15 cellular contexts compared by ENCODE assay signal in the genomic region with DNA sequence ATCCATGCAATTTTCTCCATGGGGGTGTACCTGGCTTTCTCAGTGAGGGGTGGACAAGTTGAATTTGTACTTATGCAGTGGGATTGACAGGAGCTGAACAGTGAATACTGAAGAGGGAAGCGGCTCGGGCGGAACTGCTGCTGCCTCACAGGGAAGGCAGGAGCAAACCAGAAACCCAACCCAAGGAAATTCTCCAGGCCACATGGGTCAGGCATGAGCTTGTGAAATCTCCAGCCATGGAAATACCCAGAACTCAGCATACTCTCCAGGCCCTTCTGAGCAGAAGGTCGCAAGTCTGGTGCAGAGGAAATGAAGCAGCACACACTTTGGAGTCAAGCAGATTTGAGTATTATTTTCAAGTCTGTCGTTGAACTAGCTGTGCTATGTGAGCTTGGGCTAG. TPM values are rescaled to one million over a fixed set of nuclear protein-coding genes. Genes with fewer than 3 reads are reported as not detected.
DNase-seq lines count a peak whose midpoint lies in the region; ATAC-seq and TF ChIP-seq lines count a peak whose summit lies in the region.
"Had no signal": no experiment of that assay in that cellular context is flagged by ENCODE, and none has a peak within 500 bp of the region (broad histone marks: within the 10 kb centered on the region; RNA-seq: fewer than 3 reads in every experiment).

No MANE protein-coding gene starts in this region.

- CTCF ChIA-PET in IMR-90 (lab: Yijun Ruan, JAX), result no interaction called here

- no peak overlapping the region for H2BK5ac ChIP-seq in IMR-90 (ENCODE audit: low read depth, low read length, poor library complexity, severe bottlenecking)

- H3K27me3 ChIP-seq in IMR-90 (ENCODE audit: control insufficient read depth, insufficient read depth, low read length), result peaks cover 12% of the 10 kb centered on the region
- H3K27me3 ChIP-seq: BLaER1 treated with 17β-estradiol and CSF1 and Interleukin-3, amounts not matched to agents 10 nM and 100 nM; SJCRH30 had no signal

- intact Hi-C loops in IMR-90 (cut with micrococcal nuclease), result no loop called here
- intact Hi-C loops in sciatic nerve (cut with DNase I), result loop anchor here (10.0 kb wide), 1 partner anchor 1301 kb away; the partner anchor contains the start of genes KIAA1328 and TPGS2

- H3K9me3 ChIP-seq in IMR-90 (ENCODE audit: control insufficient read depth, insufficient read depth, low read length), result no peaks in the 10 kb centered on the region
- H3K9me3 ChIP-seq: BLaER1 treated with 17β-estradiol and CSF1 and Interleukin-3, amounts not matched to agents 10 nM and 100 nM; SJCRH30 had no signal

- peaks cover 8% of the 10 kb centered on the region; the same call in 1 of the 2 replicates for H3K4me1 ChIP-seq in IMR-90 (ENCODE audit: control insufficient read depth, insufficient read depth, low read length)
- H3K4me1 ChIP-seq: SJCRH30 had no signal

- H3K4me2 ChIP-seq in IMR-90 (ENCODE audit: low read depth, low read length), result no peak overlapping the region

- no peaks in the 10 kb centered on the region for H3K9me1 ChIP-seq in IMR-90 (ENCODE audit: insufficient read depth, low read length)

- no peak overlapping the region for H4K91ac ChIP-seq in IMR-90 (ENCODE audit: insufficient read depth, low read depth, low read length)

- no peak for TF ChIP-seq POLR2A in IMR-90 (IDR thresholded peaks at IDR 0.05; ENCODE audit: low read depth, low read length)

- H2AK9ac ChIP-seq in IMR-90 (replicated peaks; ENCODE audit: low read depth, low read length, poor library complexity), result no peak overlapping the region

- no peak overlapping the region for H2BK20ac ChIP-seq in IMR-90 (ENCODE audit: low read depth, low read length)

- TF ChIP-seq RAD21 in IMR-90 (IDR thresholded peaks at IDR 0.05; ENCODE audit: low read length), result no peak

- H2AFZ ChIP-seq in IMR-90 (replicated peaks; ENCODE audit: low read length, poor library complexity), result no peak overlapping the region

- H3K4me3 ChIP-seq in IMR-90 (ENCODE audit: insufficient read depth, low read depth, low read length), result no peak overlapping the region
- H3K4me3 ChIP-seq: BLaER1 treated with 17β-estradiol and CSF1 and Interleukin-3, amounts not matched to agents 10 nM and 100 nM; SJCRH30 had no signal

- POLR2A ChIA-PET in IMR-90 (lab: Charles Lee; ENCODE audit: unreplicated experiment), result no interaction called here

- no peak overlapping the region for H3K4ac ChIP-seq in IMR-90 (ENCODE audit: low read depth, low read length)

- no peak overlapping the region for H4K5ac ChIP-seq in IMR-90 (ENCODE audit: low read depth, low read length)

- no peaks in the 10 kb centered on the region for H3K36me3 Mint-ChIP-seq in central memory CD8-positive, alpha-beta T cell (ENCODE audit: insufficient read depth)
- H3K36me3 Mint-ChIP-seq: activated naive CD4-positive, alpha-beta T cell treated with anti-CD3 and anti-CD28 coated beads, Interleukin-2, amount 10 ng/mL, durations not matched to agents 7 days and 5 days had no signal

- H3K9ac ChIP-seq in IMR-90 (ENCODE audit: low read depth, low read length), result no peak overlapping the region
- H3K9ac ChIP-seq: BLaER1 treated with 17β-estradiol and CSF1 and Interleukin-3, amounts not matched to agents 10 nM and 100 nM had no signal

- H3K36me3 ChIP-seq in IMR-90 (ENCODE audit: control insufficient read depth, insufficient read depth, low read length), result no peaks in the 10 kb centered on the region
- H3K36me3 ChIP-seq: BLaER1 treated with 17β-estradiol and CSF1 and Interleukin-3, amounts not matched to agents 10 nM and 100 nM; SJCRH30 had no signal

- no peak overlapping the region for H3K23ac ChIP-seq in IMR-90 (ENCODE audit: low read depth, low read length)

- H3K79me1 ChIP-seq in IMR-90 (ENCODE audit: low read depth in 1 of 2, low read length in 2 of 2), result no peaks in the 10 kb centered on the region

- no peak overlapping the region for H3K18ac ChIP-seq in IMR-90 (ENCODE audit: low read depth, low read length)

- H3K14ac ChIP-seq in IMR-90 (replicated peaks; ENCODE audit: low read depth, low read length), result no peak overlapping the region

- no TSS peak for BruUV-seq in IMR-90 (replicated peaks; lab: Mats Ljungman, UMichigan)

- no peak for DNase-seq in IMR-90
- DNase-seq in central memory CD8-positive, alpha-beta T cell (ENCODE audit: low spot score in 2 of 2), result no peak
- DNase-seq in kidney glomerular epithelial cell (lab: John Stamatoyannopoulos, UW), result peak; percentile 10
- DNase-seq in sciatic nerve (ENCODE audit: low spot score), result peak; percentile 63
- no peak for DNase-seq in stimulated activated CD4-positive, alpha-beta T cell treated with anti-CD3 and anti-CD28 coated beads, Interleukin-4, amount 100 ng/mL, for 4 hours
- no peak for DNase-seq in kidney tubule cell (ENCODE audit: low spot score)
- DNase-seq: activated naive CD4-positive, alpha-beta T cell treated with anti-CD3 and anti-CD28 coated beads, Interleukin-2, amount 10 ng/mL, durations not matched to agents 7 days and 5 days; DMS79 treated with DMSO at 0.1 percent for 48 hours; hippocampal formation; SJCRH30; stimulated activated CD4-positive, alpha-beta T cell treated with anti-CD3 and anti-CD28 coated beads, Interleukin-2, amount 100 ng/mL, for 48 hours had no signal

- no peak overlapping the region for H3K27ac ChIP-seq in IMR-90 (ENCODE audit: insufficient read depth, low read length)
- H3K27ac ChIP-seq: BLaER1 treated with 17β-estradiol and CSF1 and Interleukin-3, amounts not matched to agents 10 nM and 100 nM; SJCRH30 had no signal

- no CpG with 5 or more reads among the region's 5 CpGs for WGBS in IMR-90 (ENCODE audit: extremely low coverage in 2 of 2, insufficient read length in 1 of 2), 2 experiments

- no peaks in the 10 kb centered on the region for H4K20me1 ChIP-seq in IMR-90 (ENCODE audit: insufficient read depth, low read length)
- H4K20me1 ChIP-seq: BLaER1 treated with 17β-estradiol and CSF1 and Interleukin-3, amounts not matched to agents 10 nM and 100 nM had no signal

- no peak overlapping the region for H2BK120ac ChIP-seq in IMR-90 (ENCODE audit: low read depth, low read length)

- H3K9me3 Mint-ChIP-seq in central memory CD8-positive, alpha-beta T cell, result no peaks in the 10 kb centered on the region
- H3K9me3 Mint-ChIP-seq: activated naive CD4-positive, alpha-beta T cell treated with anti-CD3 and anti-CD28 coated beads, Interleukin-2, amount 10 ng/mL, durations not matched to agents 7 days and 5 days had no signal

- peaks cover 9% of the 10 kb centered on the region for H3K27me3 Mint-ChIP-seq in central memory CD8-positive, alpha-beta T cell

- TF ChIP-seq CTCF in IMR-90 (conservative IDR thresholded peaks at IDR 0.05; ENCODE audit: low read depth, low read length), result no peak

- peak overlapping the region; percentile 68 for H3K27ac Mint-ChIP-seq in central memory CD8-positive, alpha-beta T cell (ENCODE audit: low read depth)
- H3K27ac Mint-ChIP-seq: activated naive CD4-positive, alpha-beta T cell treated with anti-CD3 and anti-CD28 coated beads, Interleukin-2, amount 10 ng/mL, durations not matched to agents 7 days and 5 days; progenitor cell of endocrine pancreas had no signal

- no peak overlapping the region for H2AK5ac ChIP-seq in IMR-90 (ENCODE audit: low read depth, low read length)

- in situ Hi-C loops in IMR-90 (cut with MboI; ENCODE audit: low sequenced_read_pairs), result no loop called here

- no peak overlapping the region for H2BK15ac ChIP-seq in IMR-90 (ENCODE audit: low read depth, low read length)

- ATAC-seq in IMR-90 (ENCODE audit: low read depth) (peak; percentile 40; the same call in 1 of the 2 replicates), sciatic nerve (peak; percentile 80), HG02571 (IDR thresholded peaks at IDR 0.05; ENCODE audit: unreplicated experiment) (no peak), GM21515 (IDR thresholded peaks at IDR 0.05; ENCODE audit: unreplicated experiment) (no peak)
- no peak for ATAC-seq in central memory CD8-positive, alpha-beta T cell (replicated peaks; ENCODE audit: extremely low read depth, poor library complexity, severe bottlenecking)

- dilution Hi-C loops in IMR-90 (cut with HindIII; ENCODE audit: low sequenced_read_pairs, unreplicated experiment), result no loop called here

- H3K4me1 Mint-ChIP-seq in central memory CD8-positive, alpha-beta T cell, result peaks cover 19% of the 10 kb centered on the region
- H3K4me1 Mint-ChIP-seq: activated naive CD4-positive, alpha-beta T cell treated with anti-CD3 and anti-CD28 coated beads, Interleukin-2, amount 10 ng/mL, durations not matched to agents 7 days and 5 days had no signal

- H3K56ac ChIP-seq in IMR-90 (ENCODE audit: extremely low read depth, insufficient read depth, low read length), result no peak overlapping the region

- H3K4me3 Mint-ChIP-seq in central memory CD8-positive, alpha-beta T cell, result no peak overlapping the region
- H3K4me3 Mint-ChIP-seq: activated naive CD4-positive, alpha-beta T cell treated with anti-CD3 and anti-CD28 coated beads, Interleukin-2, amount 10 ng/mL, durations not matched to agents 7 days and 5 days had no signal

- H4K8ac ChIP-seq in IMR-90 (ENCODE audit: low read depth in 2 of 2, low read length in 2 of 2), result no peak overlapping the region

TF ChIP-seq in IMR-90, 13 proteins besides CTCF, POLR2A, EP300 and RAD21 (continues in another document):
- TF ChIP-seq MAZ (IDR thresholded peaks at IDR 0.05; ENCODE audit: borderline replicate concordance, low read depth, low read length) (no peak), BHLHE40 (IDR thresholded peaks at IDR 0.05; ENCODE audit: low read depth, low read length) (no peak), SMC3 (IDR thresholded peaks at IDR 0.05; ENCODE audit: low read depth, low read length) (no peak), MAFK (IDR thresholded peaks at IDR 0.05; ENCODE audit: low read depth, low read length) (no peak), NFE2L2 (IDR thresholded peaks at IDR 0.05; ENCODE audit: low read depth, low read length) (no peak), RCOR1 (IDR thresholded peaks at IDR 0.05; ENCODE audit: insufficient replicate concordance, low read length) (no peak)
- TF ChIP-seq, protein P1, sequence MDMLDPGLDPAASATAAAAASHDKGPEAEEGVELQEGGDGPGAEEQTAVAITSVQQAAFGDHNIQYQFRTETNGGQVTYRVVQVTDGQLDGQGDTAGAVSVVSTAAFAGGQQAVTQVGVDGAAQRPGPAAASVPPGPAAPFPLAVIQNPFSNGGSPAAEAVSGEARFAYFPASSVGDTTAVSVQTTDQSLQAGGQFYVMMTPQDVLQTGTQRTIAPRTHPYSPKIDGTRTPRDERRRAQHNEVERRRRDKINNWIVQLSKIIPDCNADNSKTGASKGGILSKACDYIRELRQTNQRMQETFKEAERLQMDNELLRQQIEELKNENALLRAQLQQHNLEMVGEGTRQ (IDR thresholded peaks at IDR 0.05; ENCODE audit: low read depth, low read length), result no peak

RNA-seq across cellular contexts. Expression of gene INO80C, which starts 26.5 kb away (rescaled TPM):
- total RNA-seq in IMR-90 (2012; rRNA removed), result 4.4 and 5.6 TPM in 2 replicates
- polyA plus RNA-seq in IMR-90 (2012; rRNA removed), result 16.2 and 17.1 TPM in 2 replicates
- polyA plus RNA-seq in IMR-90 (2012; cell fraction: cytosol; rRNA removed), result 9.3 and 9.6 TPM in 2 replicates
- polyA plus RNA-seq in IMR-90 (2012; cell fraction: nucleus; rRNA removed; ENCODE audit: low replicate concordance), result 10.3 and 25.5 TPM in 2 replicates
- total RNA-seq in sciatic nerve, result 27.5 TPM

RNA-seq across cellular contexts. Expression of gene GALNT1, which starts 57.3 kb away (rescaled TPM):
- total RNA-seq in IMR-90 (2012; rRNA removed), result 43.9 and 67.5 TPM in 2 replicates
- polyA plus RNA-seq in IMR-90 (2012; rRNA removed), result 21.9 and 24.9 TPM in 2 replicates
- 2.5 and 5.3 TPM in 2 replicates for polyA plus RNA-seq in IMR-90 (2012; cell fraction: cytosol; rRNA removed)
- 0.63 and 7.9 TPM in 2 replicates for polyA plus RNA-seq in IMR-90 (2012; cell fraction: nucleus; rRNA removed; ENCODE audit: low replicate concordance)
- total RNA-seq in sciatic nerve, result 64.9 TPM

Comparison
In these comparisons a context has a peak if more than half of its experiments do, and no peak if none do; other contexts are left out.
1. ATAC-seq: peak in IMR-90 (single experiment) and sciatic nerve (single experiment); none in central memory CD8-positive, alpha-beta T cell (single experiment), HG02571 (single experiment) and GM21515 (single experiment).
2. DNase-seq: peak in kidney glomerular epithelial cell (single experiment) and sciatic nerve (single experiment); none in IMR-90 (single experiment), central memory CD8-positive, alpha-beta T cell (0 of 2), stimulated activated CD4-positive, alpha-beta T cell treated with anti-CD3 and anti-CD28 coated beads, Interleukin-4, amount 100 ng/mL, for 4 hours (0 of 2) and kidney tubule cell (single experiment).